8 cellular contexts compared by ENCODE assay signal in the genomic region with DNA sequence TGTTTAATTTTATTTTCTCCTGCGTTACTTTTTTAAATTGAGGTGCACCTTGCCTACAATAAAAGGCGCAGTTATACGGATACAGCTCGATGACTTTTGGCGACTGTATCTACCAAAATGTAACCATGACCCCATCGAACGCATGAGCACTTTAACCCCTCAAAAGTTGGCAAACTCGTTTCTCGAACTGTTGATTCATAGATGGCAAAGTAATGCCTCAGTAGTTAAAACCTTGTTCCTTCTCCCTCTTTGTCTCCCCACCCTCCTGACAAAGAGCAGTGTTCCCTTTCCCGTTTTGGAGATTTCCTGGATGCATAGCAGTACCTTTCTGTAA. TPM values are rescaled to one million over a fixed set of nuclear protein-coding genes. Genes with fewer than 3 reads are reported as not detected.
A peak's percentile ranks its signal among the peaks of the same experiment; 100 is the strongest.
DNase-seq lines count a peak whose midpoint lies in the region; ATAC-seq and TF ChIP-seq lines count a peak whose summit lies in the region.

No MANE protein-coding gene starts in this region.

- H3K27ac Mint-ChIP-seq in GM23338: no peak overlapping the region
- no peak overlapping the region for H3K27ac Mint-ChIP-seq in activated naive CD8-positive, alpha-beta T cell treated with anti-CD3 and anti-CD28 coated beads for 36 hours

- H3K27ac ChIP-seq in GM23338 (ENCODE audit: low read depth) (no peak overlapping the region), iPS DF 6.9 (ENCODE audit: low read length) (no peak overlapping the region), rectal smooth muscle tissue (ENCODE audit: low read depth, low read length) (no peak overlapping the region)

- H3K27me3 ChIP-seq in GM23338 (ENCODE audit: insufficient read depth) (peaks cover 39% of the 10 kb centered on the region), iPS DF 6.9 (ENCODE audit: control insufficient read depth, insufficient read depth, low read length) (peaks cover 1% of the 10 kb centered on the region), rectal smooth muscle tissue (ENCODE audit: control insufficient read depth, insufficient read depth, low read length) (peaks cover 2% of the 10 kb centered on the region)

- peak overlapping the region; percentile 76 for H3K4me3 ChIP-seq in GM23338
- H3K4me3 ChIP-seq in iPS DF 6.9 (ENCODE audit: low read length): peak overlapping the region; percentile 65; the same call in 1 of the 2 replicates
- peak overlapping the region; percentile 56 for H3K4me3 ChIP-seq in rectal smooth muscle tissue (ENCODE audit: low read length)

- no peaks in the 10 kb centered on the region for H3K79me2 ChIP-seq in GM23338 (replicated peaks; ENCODE audit: insufficient read depth)

- WGBS in iPS DF 6.9 (ENCODE audit: insufficient coverage, insufficient read length): no CpG with 5 or more reads among the region's 10 CpGs

- ATAC-seq in GM23338: no peak
- ATAC-seq in GM21390 (IDR thresholded peaks at IDR 0.05; ENCODE audit: unreplicated experiment): no peak

- no peaks in the 10 kb centered on the region for H4K20me1 ChIP-seq in GM23338 (replicated peaks; ENCODE audit: insufficient read depth)

- no peaks in the 10 kb centered on the region for H3K9me3 ChIP-seq in iPS DF 6.9 (ENCODE audit: control insufficient read depth, insufficient read depth, low read length)

- H3F3A ChIP-seq in GM23338 (replicated peaks; ENCODE audit: low read depth): 0 out of 2 replicates have a peak, but pooled peaks cover 3% of the 10 kb centered on the region

- H3K9me3 Mint-ChIP-seq in GM23338: no peaks in the 10 kb centered on the region; the same call in 2 of the 3 replicates
- H3K9me3 Mint-ChIP-seq in activated naive CD8-positive, alpha-beta T cell treated with anti-CD3 and anti-CD28 coated beads for 36 hours: no peaks in the 10 kb centered on the region

- H3K4me1 Mint-ChIP-seq in GM23338: peaks cover 5% of the 10 kb centered on the region
- peaks cover 5% of the 10 kb centered on the region for H3K4me1 Mint-ChIP-seq in activated naive CD8-positive, alpha-beta T cell treated with anti-CD3 and anti-CD28 coated beads for 36 hours

- H3K4me1 ChIP-seq in GM23338 (ENCODE audit: insufficient read depth): peaks cover 9% of the 10 kb centered on the region; the same call in 1 of the 2 replicates
- H3K4me1 ChIP-seq in iPS DF 6.9 (ENCODE audit: control insufficient read depth, insufficient read depth, low read length): no peaks in the 10 kb centered on the region; the same call in none of the 2 replicates
- no peaks in the 10 kb centered on the region for H3K4me1 ChIP-seq in rectal smooth muscle tissue (ENCODE audit: control insufficient read depth, insufficient read depth, low read length)

- no peak overlapping the region for H3K9ac ChIP-seq in rectal smooth muscle tissue (ENCODE audit: low read length)

- TF ChIP-seq CTCF in GM23338 (conservative IDR thresholded peaks at IDR 0.05; ENCODE audit: low read depth in 2 of 2): no peak

- peak overlapping the region; percentile 94 for H3K4me2 ChIP-seq in GM23338

- H3K36me3 Mint-ChIP-seq in GM23338 (ENCODE audit: low read depth): no peaks in the 10 kb centered on the region
- no peaks in the 10 kb centered on the region for H3K36me3 Mint-ChIP-seq in activated naive CD8-positive, alpha-beta T cell treated with anti-CD3 and anti-CD28 coated beads for 36 hours

- H2AFZ ChIP-seq in GM23338: peak overlapping the region; percentile 95

- no peaks in the 10 kb centered on the region for H3K9me2 ChIP-seq in GM23338 (ENCODE audit: insufficient read depth)

- DNase-seq in GM23338 (ENCODE audit: low spot score) (peak; percentile 16), iPS DF 6.9 (ENCODE audit: low read depth, low spot score) (no peak), NCI-H1417 treated with DMSO at 0.1 percent for 48 hours (lab: John Stamatoyannopoulos, UW) (no peak), HUDEP-2 (lab: John Stamatoyannopoulos, UW; ENCODE audit: unreplicated experiment in 76 of 76) (no peak), NCI-H82 treated with DMSO at 0.1 percent for 48 hours (lab: John Stamatoyannopoulos, UW; ENCODE audit: unreplicated experiment) (no peak)
- DNase-seq in activated naive CD8-positive, alpha-beta T cell treated with anti-CD3 and anti-CD28 coated beads for 36 hours: no peak

- peaks cover 22% of the 10 kb centered on the region for H3K27me3 Mint-ChIP-seq in GM23338 (ENCODE audit: insufficient read depth, low read depth, poor library complexity)
- H3K27me3 Mint-ChIP-seq in activated naive CD8-positive, alpha-beta T cell treated with anti-CD3 and anti-CD28 coated beads for 36 hours: peaks cover 66% of the 10 kb centered on the region

- H3K36me3 ChIP-seq in GM23338 (ENCODE audit: insufficient read depth) (no peaks in the 10 kb centered on the region), iPS DF 6.9 (ENCODE audit: control insufficient read depth, insufficient read depth, low read length) (no peaks in the 10 kb centered on the region), rectal smooth muscle tissue (ENCODE audit: control insufficient read depth, insufficient read depth, low read length) (no peaks in the 10 kb centered on the region)

- peak overlapping the region; percentile 77 for H3K4me3 Mint-ChIP-seq in GM23338
- H3K4me3 Mint-ChIP-seq in activated naive CD8-positive, alpha-beta T cell treated with anti-CD3 and anti-CD28 coated beads for 36 hours: peak overlapping the region; percentile 47

TF ChIP-seq in GM23338, 12 proteins besides CTCF, POLR2A, EP300 and RAD21 (continues in another document):
- TF ChIP-seq POLR2AphosphoS5 (IDR thresholded peaks at IDR 0.05; ENCODE audit: low read depth) (no peak), ZNF331 (CRISPR knock-in tag; IDR thresholded peaks at IDR 0.05; ENCODE audit: low read depth) (no peak), EZH2 (IDR thresholded peaks at IDR 0.05; ENCODE audit: low read depth, unreplicated experiment) (no peak), JUNB (IDR thresholded peaks at IDR 0.05; ENCODE audit: unreplicated experiment) (no peak), STAT1 (IDR thresholded peaks at IDR 0.05; ENCODE audit: unreplicated experiment) (no peak), CREB1 (CRISPR knock-in tag; IDR thresholded peaks at IDR 0.05; ENCODE audit: low read depth) (no peak), EZH2phosphoT487 (IDR thresholded peaks at IDR 0.05; ENCODE audit: unreplicated experiment) (no peak), ZNF114 (CRISPR knock-in tag; IDR thresholded peaks at IDR 0.05) (no peak)
- TF ChIP-seq, protein P1, sequence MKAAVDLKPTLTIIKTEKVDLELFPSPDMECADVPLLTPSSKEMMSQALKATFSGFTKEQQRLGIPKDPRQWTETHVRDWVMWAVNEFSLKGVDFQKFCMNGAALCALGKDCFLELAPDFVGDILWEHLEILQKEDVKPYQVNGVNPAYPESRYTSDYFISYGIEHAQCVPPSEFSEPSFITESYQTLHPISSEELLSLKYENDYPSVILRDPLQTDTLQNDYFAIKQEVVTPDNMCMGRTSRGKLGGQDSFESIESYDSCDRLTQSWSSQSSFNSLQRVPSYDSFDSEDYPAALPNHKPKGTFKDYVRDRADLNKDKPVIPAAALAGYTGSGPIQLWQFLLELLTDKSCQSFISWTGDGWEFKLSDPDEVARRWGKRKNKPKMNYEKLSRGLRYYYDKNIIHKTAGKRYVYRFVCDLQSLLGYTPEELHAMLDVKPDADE (IDR thresholded peaks at IDR 0.05): no peak
- TF ChIP-seq, protein P2, sequence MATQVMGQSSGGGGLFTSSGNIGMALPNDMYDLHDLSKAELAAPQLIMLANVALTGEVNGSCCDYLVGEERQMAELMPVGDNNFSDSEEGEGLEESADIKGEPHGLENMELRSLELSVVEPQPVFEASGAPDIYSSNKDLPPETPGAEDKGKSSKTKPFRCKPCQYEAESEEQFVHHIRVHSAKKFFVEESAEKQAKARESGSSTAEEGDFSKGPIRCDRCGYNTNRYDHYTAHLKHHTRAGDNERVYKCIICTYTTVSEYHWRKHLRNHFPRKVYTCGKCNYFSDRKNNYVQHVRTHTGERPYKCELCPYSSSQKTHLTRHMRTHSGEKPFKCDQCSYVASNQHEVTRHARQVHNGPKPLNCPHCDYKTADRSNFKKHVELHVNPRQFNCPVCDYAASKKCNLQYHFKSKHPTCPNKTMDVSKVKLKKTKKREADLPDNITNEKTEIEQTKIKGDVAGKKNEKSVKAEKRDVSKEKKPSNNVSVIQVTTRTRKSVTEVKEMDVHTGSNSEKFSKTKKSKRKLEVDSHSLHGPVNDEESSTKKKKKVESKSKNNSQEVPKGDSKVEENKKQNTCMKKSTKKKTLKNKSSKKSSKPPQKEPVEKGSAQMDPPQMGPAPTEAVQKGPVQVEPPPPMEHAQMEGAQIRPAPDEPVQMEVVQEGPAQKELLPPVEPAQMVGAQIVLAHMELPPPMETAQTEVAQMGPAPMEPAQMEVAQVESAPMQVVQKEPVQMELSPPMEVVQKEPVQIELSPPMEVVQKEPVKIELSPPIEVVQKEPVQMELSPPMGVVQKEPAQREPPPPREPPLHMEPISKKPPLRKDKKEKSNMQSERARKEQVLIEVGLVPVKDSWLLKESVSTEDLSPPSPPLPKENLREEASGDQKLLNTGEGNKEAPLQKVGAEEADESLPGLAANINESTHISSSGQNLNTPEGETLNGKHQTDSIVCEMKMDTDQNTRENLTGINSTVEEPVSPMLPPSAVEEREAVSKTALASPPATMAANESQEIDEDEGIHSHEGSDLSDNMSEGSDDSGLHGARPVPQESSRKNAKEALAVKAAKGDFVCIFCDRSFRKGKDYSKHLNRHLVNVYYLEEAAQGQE (IDR thresholded peaks at IDR 0.05; ENCODE audit: unreplicated experiment): no peak

RNA-seq across cellular contexts. Expression of a gene that starts 0.6 kb away (rescaled TPM):
- total RNA-seq in GM23338 (2014; rRNA removed; shearing (Covaris generic)): 0.89 and 0.94 TPM in 2 replicates
- 0.63 and 0.86 TPM in 2 replicates for polyA plus RNA-seq in GM23338 (2016; fragmentation: Nextera tagmentation; extraction: Ambion mirVana)
- not detected for total RNA-seq in activated naive CD8-positive, alpha-beta T cell treated with anti-CD3 and anti-CD28 coated beads for 36 hours

RNA-seq across cellular contexts. Expression of a gene that starts 16.1 kb away (rescaled TPM):
- 32.2 and 32.5 TPM in 2 replicates for total RNA-seq in GM23338 (2014; rRNA removed; shearing (Covaris generic))
- polyA plus RNA-seq in GM23338 (2016; fragmentation: Nextera tagmentation; extraction: Ambion mirVana): 34.8 and 40.0 TPM in 2 replicates
- total RNA-seq in activated naive CD8-positive, alpha-beta T cell treated with anti-CD3 and anti-CD28 coated beads for 36 hours: 10 to 100 TPM; 68.3 to 68.6 TPM
